In genomic region chr4:78136109-78137081, GRCh38 we compare ENCODE assay signal across 1 cellular context.
TF ChIP-seq lines count a peak whose summit lies in the region.

No MANE protein-coding gene starts in this region.

TF ChIP-seq in HepG2, 621 proteins besides CTCF, POLR2A, EP300 and RAD21 (continued from another document and continues in another):
- TF ChIP-seq, protein P1, sequence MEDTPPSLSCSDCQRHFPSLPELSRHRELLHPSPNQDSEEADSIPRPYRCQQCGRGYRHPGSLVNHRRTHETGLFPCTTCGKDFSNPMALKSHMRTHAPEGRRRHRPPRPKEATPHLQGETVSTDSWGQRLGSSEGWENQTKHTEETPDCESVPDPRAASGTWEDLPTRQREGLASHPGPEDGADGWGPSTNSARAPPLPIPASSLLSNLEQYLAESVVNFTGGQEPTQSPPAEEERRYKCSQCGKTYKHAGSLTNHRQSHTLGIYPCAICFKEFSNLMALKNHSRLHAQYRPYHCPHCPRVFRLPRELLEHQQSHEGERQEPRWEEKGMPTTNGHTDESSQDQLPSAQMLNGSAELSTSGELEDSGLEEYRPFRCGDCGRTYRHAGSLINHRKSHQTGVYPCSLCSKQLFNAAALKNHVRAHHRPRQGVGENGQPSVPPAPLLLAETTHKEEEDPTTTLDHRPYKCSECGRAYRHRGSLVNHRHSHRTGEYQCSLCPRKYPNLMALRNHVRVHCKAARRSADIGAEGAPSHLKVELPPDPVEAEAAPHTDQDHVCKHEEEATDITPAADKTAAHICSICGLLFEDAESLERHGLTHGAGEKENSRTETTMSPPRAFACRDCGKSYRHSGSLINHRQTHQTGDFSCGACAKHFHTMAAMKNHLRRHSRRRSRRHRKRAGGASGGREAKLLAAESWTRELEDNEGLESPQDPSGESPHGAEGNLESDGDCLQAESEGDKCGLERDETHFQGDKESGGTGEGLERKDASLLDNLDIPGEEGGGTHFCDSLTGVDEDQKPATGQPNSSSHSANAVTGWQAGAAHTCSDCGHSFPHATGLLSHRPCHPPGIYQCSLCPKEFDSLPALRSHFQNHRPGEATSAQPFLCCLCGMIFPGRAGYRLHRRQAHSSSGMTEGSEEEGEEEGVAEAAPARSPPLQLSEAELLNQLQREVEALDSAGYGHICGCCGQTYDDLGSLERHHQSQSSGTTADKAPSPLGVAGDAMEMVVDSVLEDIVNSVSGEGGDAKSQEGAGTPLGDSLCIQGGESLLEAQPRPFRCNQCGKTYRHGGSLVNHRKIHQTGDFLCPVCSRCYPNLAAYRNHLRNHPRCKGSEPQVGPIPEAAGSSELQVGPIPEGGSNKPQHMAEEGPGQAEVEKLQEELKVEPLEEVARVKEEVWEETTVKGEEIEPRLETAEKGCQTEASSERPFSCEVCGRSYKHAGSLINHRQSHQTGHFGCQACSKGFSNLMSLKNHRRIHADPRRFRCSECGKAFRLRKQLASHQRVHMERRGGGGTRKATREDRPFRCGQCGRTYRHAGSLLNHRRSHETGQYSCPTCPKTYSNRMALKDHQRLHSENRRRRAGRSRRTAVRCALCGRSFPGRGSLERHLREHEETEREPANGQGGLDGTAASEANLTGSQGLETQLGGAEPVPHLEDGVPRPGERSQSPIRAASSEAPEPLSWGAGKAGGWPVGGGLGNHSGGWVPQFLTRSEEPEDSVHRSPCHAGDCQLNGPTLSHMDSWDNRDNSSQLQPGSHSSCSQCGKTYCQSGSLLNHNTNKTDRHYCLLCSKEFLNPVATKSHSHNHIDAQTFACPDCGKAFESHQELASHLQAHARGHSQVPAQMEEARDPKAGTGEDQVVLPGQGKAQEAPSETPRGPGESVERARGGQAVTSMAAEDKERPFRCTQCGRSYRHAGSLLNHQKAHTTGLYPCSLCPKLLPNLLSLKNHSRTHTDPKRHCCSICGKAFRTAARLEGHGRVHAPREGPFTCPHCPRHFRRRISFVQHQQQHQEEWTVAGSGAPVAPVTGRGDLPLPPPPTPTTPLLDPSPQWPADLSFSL (CRISPR knock-in tag; IDR thresholded peaks at IDR 0.05), result peak; percentile 98
- TF ChIP-seq SIX4 (CRISPR knock-in tag; IDR thresholded peaks at IDR 0.05), result peak; percentile 75; the same call in 1 of the 2 replicates
- no peak for TF ChIP-seq ZFP41 (CRISPR knock-in tag; IDR thresholded peaks at IDR 0.05; ENCODE audit: borderline replicate concordance)
- TF ChIP-seq MXD4 (CRISPR knock-in tag; IDR thresholded peaks at IDR 0.05), result no peak; the same call in 1 of the 2 replicates
- peak; percentile 60; the same call in 1 of the 2 replicates for TF ChIP-seq JUND (CRISPR knock-in tag; IDR thresholded peaks at IDR 0.05)
- peak; percentile 37; the same call in 1 of the 2 replicates for TF ChIP-seq ZNF3 (CRISPR knock-in tag; IDR thresholded peaks at IDR 0.05)
- TF ChIP-seq ZNF589 (CRISPR knock-in tag; conservative IDR thresholded peaks at IDR 0.05), result no peak
- peak; percentile 65; the same call in 1 of the 2 replicates for TF ChIP-seq CREM (IDR thresholded peaks at IDR 0.05)
- no peak for TF ChIP-seq CREM (CRISPR knock-in tag; IDR thresholded peaks at IDR 0.05)
- TF ChIP-seq LCORL (IDR thresholded peaks at IDR 0.05), result no peak
- no peak for TF ChIP-seq LCORL (CRISPR knock-in tag; IDR thresholded peaks at IDR 0.05)
- TF ChIP-seq NR2C2 (CRISPR knock-in tag; IDR thresholded peaks at IDR 0.05; ENCODE audit: borderline replicate concordance), result peak; percentile 60; the same call in 1 of the 2 replicates
- no peak for TF ChIP-seq ZNF709 (CRISPR knock-in tag; IDR thresholded peaks at IDR 0.05)
- TF ChIP-seq POLR2AphosphoS5 (IDR thresholded peaks at IDR 0.05; ENCODE audit: low read depth, low read length), result no peak
- TF ChIP-seq CREB1 (IDR thresholded peaks at IDR 0.05), result no peak
- TF ChIP-seq CREB1 (CRISPR knock-in tag; IDR thresholded peaks at IDR 0.05), result peak; percentile 69
- 0 out of 2 replicates have a peak, but pooled peaks have one; percentile 39 for TF ChIP-seq ZNF512 (CRISPR knock-in tag; IDR thresholded peaks at IDR 0.05)
- peak; percentile 47; the same call in 1 of the 2 replicates for TF ChIP-seq ZMYM3 (CRISPR knock-in tag; IDR thresholded peaks at IDR 0.05)
- no peak for TF ChIP-seq SOX13 (IDR thresholded peaks at IDR 0.05)
- peak in 1 of 2 experiments; percentile 61; a peak in 2 of 4 replicates for TF ChIP-seq SOX13 (CRISPR knock-in tag; conservative IDR thresholded peaks at IDR 0.05 in 1 of 2, IDR thresholded peaks at IDR 0.05 in 1 of 2)
- TF ChIP-seq, protein P2, sequence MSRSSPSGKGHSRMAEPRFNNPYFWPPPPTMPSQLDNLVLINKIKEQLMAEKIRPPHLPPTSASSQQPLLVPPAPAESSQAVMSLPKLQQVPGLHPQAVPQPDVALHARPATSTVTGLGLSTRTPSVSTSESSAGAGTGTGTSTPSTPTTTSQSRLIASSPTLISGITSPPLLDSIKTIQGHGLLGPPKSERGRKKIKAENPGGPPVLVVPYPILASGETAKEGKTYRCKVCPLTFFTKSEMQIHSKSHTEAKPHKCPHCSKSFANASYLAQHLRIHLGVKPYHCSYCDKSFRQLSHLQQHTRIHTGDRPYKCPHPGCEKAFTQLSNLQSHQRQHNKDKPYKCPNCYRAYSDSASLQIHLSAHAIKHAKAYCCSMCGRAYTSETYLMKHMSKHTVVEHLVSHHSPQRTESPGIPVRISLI (CRISPR knock-in tag; IDR thresholded peaks at IDR 0.05; ENCODE audit: borderline replicate concordance), result peak; percentile 27; the same call in 1 of the 2 replicates
- peak; percentile 38 for TF ChIP-seq HNF4A (CRISPR knock-in tag; IDR thresholded peaks at IDR 0.05)
- peak; percentile 89 for TF ChIP-seq ZNF644 (CRISPR knock-in tag; IDR thresholded peaks at IDR 0.05; ENCODE audit: low read depth)
- peak; percentile 64; the same call in 1 of the 2 replicates for TF ChIP-seq SOX5 (CRISPR knock-in tag; IDR thresholded peaks at IDR 0.05; ENCODE audit: borderline replicate concordance)
- TF ChIP-seq ETV5 (CRISPR knock-in tag; IDR thresholded peaks at IDR 0.05; ENCODE audit: borderline replicate concordance), result peak; percentile 32; the same call in 1 of the 2 replicates
- TF ChIP-seq SP1 (IDR thresholded peaks at IDR 0.05), result no peak
- peak; percentile 30; the same call in 1 of the 2 replicates for TF ChIP-seq SP1 (CRISPR knock-in tag; IDR thresholded peaks at IDR 0.05)
- TF ChIP-seq ZKSCAN1 (IDR thresholded peaks at IDR 0.05; ENCODE audit: low read length), result peak; percentile 97
- TF ChIP-seq KLF12 (CRISPR knock-in tag; IDR thresholded peaks at IDR 0.05; ENCODE audit: borderline replicate concordance), result no peak
- TF ChIP-seq RARA (CRISPR knock-in tag; IDR thresholded peaks at IDR 0.05), result peak; percentile 76
- no peak; the same call in 1 of the 2 replicates for TF ChIP-seq JUN (CRISPR knock-in tag; IDR thresholded peaks at IDR 0.05)
- TF ChIP-seq, protein P3, sequence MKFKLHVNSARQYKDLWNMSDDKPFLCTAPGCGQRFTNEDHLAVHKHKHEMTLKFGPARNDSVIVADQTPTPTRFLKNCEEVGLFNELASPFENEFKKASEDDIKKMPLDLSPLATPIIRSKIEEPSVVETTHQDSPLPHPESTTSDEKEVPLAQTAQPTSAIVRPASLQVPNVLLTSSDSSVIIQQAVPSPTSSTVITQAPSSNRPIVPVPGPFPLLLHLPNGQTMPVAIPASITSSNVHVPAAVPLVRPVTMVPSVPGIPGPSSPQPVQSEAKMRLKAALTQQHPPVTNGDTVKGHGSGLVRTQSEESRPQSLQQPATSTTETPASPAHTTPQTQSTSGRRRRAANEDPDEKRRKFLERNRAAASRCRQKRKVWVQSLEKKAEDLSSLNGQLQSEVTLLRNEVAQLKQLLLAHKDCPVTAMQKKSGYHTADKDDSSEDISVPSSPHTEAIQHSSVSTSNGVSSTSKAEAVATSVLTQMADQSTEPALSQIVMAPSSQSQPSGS (CRISPR knock-in tag; IDR thresholded peaks at IDR 0.05), result 0 out of 2 replicates have a peak, but pooled peaks have one; percentile 29
- TF ChIP-seq NCOA2 (CRISPR knock-in tag; IDR thresholded peaks at IDR 0.05), result peak; percentile 70; the same call in 1 of the 2 replicates
- TF ChIP-seq NFIC (IDR thresholded peaks at IDR 0.05; ENCODE audit: low read length), result peak; percentile 60; the same call in 1 of the 2 replicates
- no peak for TF ChIP-seq RFX5 (IDR thresholded peaks at IDR 0.05; ENCODE audit: low read depth, low read length)
- TF ChIP-seq ZFX (CRISPR knock-in tag; IDR thresholded peaks at IDR 0.05; ENCODE audit: low read depth), result peak; percentile 16; the same call in 1 of the 2 replicates
- TF ChIP-seq STAG1 (CRISPR knock-in tag; IDR thresholded peaks at IDR 0.05), result 0 out of 2 replicates have a peak, but pooled peaks have one; percentile 14
- TF ChIP-seq SOX6 (IDR thresholded peaks at IDR 0.05), result no peak
- 0 out of 2 replicates have a peak, but pooled peaks have one; percentile 42 for TF ChIP-seq SOX6 (CRISPR knock-in tag; IDR thresholded peaks at IDR 0.05)
- no peak for TF ChIP-seq ISX (CRISPR knock-in tag; conservative IDR thresholded peaks at IDR 0.05)
- no peak for TF ChIP-seq RNF2 (conservative IDR thresholded peaks at IDR 0.05; ENCODE audit: low read depth)
- TF ChIP-seq JARID2 (CRISPR knock-in tag; IDR thresholded peaks at IDR 0.05; ENCODE audit: insufficient replicate concordance), result no peak
- TF ChIP-seq PPARG (CRISPR knock-in tag; conservative IDR thresholded peaks at IDR 0.05), result peak; percentile 81
- peak; percentile 61 for TF ChIP-seq ZMYM4 (CRISPR knock-in tag; IDR thresholded peaks at IDR 0.05)
- peak; percentile 51; the same call in 1 of the 2 replicates for TF ChIP-seq SALL1 (CRISPR knock-in tag; IDR thresholded peaks at IDR 0.05)
- TF ChIP-seq CBX5 (CRISPR knock-in tag; IDR thresholded peaks at IDR 0.05; ENCODE audit: borderline replicate concordance), result no peak
- TF ChIP-seq TBX2 (CRISPR knock-in tag; IDR thresholded peaks at IDR 0.05; ENCODE audit: borderline replicate concordance), result peak; percentile 68
- no peak for TF ChIP-seq ZMAT3 (CRISPR knock-in tag; conservative IDR thresholded peaks at IDR 0.05)
- TF ChIP-seq IRF2 (CRISPR knock-in tag; IDR thresholded peaks at IDR 0.05), result peak; percentile 33
- TF ChIP-seq, protein P4, sequence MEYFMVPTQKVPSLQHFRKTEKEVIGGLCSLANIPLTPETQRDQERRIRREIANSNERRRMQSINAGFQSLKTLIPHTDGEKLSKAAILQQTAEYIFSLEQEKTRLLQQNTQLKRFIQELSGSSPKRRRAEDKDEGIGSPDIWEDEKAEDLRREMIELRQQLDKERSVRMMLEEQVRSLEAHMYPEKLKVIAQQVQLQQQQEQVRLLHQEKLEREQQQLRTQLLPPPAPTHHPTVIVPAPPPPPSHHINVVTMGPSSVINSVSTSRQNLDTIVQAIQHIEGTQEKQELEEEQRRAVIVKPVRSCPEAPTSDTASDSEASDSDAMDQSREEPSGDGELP (IDR thresholded peaks at IDR 0.05; ENCODE audit: borderline replicate concordance, low read depth), result peak; percentile 59; the same call in 1 of the 2 replicates
- no peak for TF ChIP-seq ATF7 (IDR thresholded peaks at IDR 0.05)
- TF ChIP-seq ATF7 (CRISPR knock-in tag; IDR thresholded peaks at IDR 0.05), result no peak
- no peak for TF ChIP-seq HOXA9 (CRISPR knock-in tag; IDR thresholded peaks at IDR 0.05; ENCODE audit: borderline replicate concordance)
- TF ChIP-seq ATF4 (CRISPR knock-in tag; IDR thresholded peaks at IDR 0.05), result no peak
- no peak for TF ChIP-seq ZUFSP (CRISPR knock-in tag; IDR thresholded peaks at IDR 0.05; ENCODE audit: borderline replicate concordance)
- TF ChIP-seq MAFF (IDR thresholded peaks at IDR 0.05; ENCODE audit: low read depth, low read length), result peak; percentile 60
- 0 out of 2 replicates have a peak, but pooled peaks have one; percentile 16 for TF ChIP-seq KLF9 (CRISPR knock-in tag; IDR thresholded peaks at IDR 0.05; ENCODE audit: low read depth)
- no peak for TF ChIP-seq ZNF276 (CRISPR knock-in tag; IDR thresholded peaks at IDR 0.05; ENCODE audit: low read depth)
- 0 out of 2 replicates have a peak, but pooled peaks have one; percentile 15 for TF ChIP-seq ZNF121 (CRISPR knock-in tag; IDR thresholded peaks at IDR 0.05)
- peak; percentile 49; the same call in 1 of the 2 replicates for TF ChIP-seq FOXO1 (CRISPR knock-in tag; IDR thresholded peaks at IDR 0.05)
- no peak for TF ChIP-seq ZSCAN30 (CRISPR knock-in tag; IDR thresholded peaks at IDR 0.05)
